In the genomic region with DNA sequence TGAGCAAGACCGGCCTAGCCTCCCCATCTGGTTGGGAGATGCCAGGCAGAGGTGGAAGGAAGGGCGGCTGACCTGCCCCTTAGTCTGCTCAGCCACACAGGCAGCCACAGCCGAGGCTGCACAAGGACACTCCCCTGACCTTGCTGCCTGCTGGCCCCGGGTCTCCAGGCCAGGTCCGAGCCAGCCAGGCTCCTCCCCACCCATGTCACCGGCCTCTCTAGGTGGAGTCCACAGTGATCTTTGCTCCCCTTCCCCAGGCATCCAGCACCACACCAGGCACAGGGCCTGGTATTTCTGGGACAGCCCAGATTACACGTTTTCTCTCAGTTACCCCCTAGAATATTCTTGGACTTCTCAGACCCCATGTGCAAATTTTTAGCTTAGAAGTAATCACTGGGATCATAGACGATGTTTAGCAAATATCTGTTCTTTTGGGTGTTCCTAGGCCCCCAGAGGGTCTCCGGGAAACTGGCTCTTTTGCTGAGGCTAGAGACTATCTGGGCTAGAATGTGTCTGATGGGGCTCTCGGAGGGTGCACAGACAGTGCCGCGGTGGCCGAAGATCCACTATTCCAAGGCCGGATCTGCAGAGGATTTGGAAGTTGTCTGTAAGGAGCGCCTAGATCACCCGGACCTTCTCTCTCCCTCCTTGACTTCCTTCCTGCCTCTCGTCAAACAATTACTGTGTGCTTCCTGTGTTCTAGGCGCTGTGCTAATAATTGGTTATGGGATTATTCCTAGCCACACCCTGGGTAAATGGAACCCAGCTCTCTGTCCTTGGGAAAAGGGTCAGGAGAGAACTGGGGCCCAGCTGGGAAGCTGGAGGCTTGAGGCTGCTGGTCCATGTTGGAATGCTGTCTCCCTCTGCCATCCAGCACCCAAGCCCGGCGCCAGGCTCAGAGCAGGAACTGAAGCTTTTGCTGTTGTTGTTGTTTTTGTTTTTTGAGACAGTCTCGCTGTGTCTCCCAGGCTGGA, we compare ENCODE assay signal across 12 cellular contexts. TPM values are rescaled to one million over a fixed set of nuclear protein-coding genes. Genes with fewer than 3 reads are reported as not detected.
DNase-seq lines count a peak whose midpoint lies in the region; ATAC-seq and TF ChIP-seq lines count a peak whose summit lies in the region.
"Had no signal": no experiment of that assay in that cellular context is flagged by ENCODE, and none has a peak within 500 bp of the region (broad histone marks: within the 10 kb centered on the region; RNA-seq: fewer than 3 reads in every experiment).

No MANE protein-coding gene starts in this region.

- peak overlapping the region; percentile 60 for H3K27ac Mint-ChIP-seq in activated CD4-positive, alpha-beta T cell treated with anti-CD3 and anti-CD28 coated beads, Interleukin-2, amount 10 ng/mL, durations not matched to agents 24 days and 14 days
- peak overlapping the region; percentile 73 for H3K27ac Mint-ChIP-seq in activated CD4-positive, alpha-beta memory T cell treated with anti-CD3 and anti-CD28 coated beads for 36 hours

- TF ChIP-seq POLR2A in stomach (IDR thresholded peaks at IDR 0.05): no peak

- peak; percentile 89 for ATAC-seq in left lobe of liver
- ATAC-seq in HG02981 (IDR thresholded peaks at IDR 0.05; ENCODE audit: unreplicated experiment): no peak

- H3K4me3 ChIP-seq in stomach (no peak overlapping the region), WERI-Rb-1 (ENCODE audit: low read depth, low read length) (no peak overlapping the region)
- H3K4me3 ChIP-seq: tibial artery had no signal

- CTCF ChIA-PET in activated CD4-positive, alpha-beta memory T cell treated with anti-CD3 and anti-CD28 coated beads for 36 hours (lab: Charles Lee): interaction anchor here (2.0 kb wide), 1 partner anchor 277 kb away, joined by 7 read pairs; no protein-coding TSS in a partner anchor

- H3K9me3 ChIP-seq in stomach (no peaks in the 10 kb centered on the region), WERI-Rb-1 (ENCODE audit: severe bottlenecking) (peaks cover 8% of the 10 kb centered on the region)
- H3K9me3 ChIP-seq: tibial artery had no signal

- H3K9me3 Mint-ChIP-seq in activated CD4-positive, alpha-beta T cell treated with anti-CD3 and anti-CD28 coated beads, Interleukin-2, amount 10 ng/mL, durations not matched to agents 24 days and 14 days: no peaks in the 10 kb centered on the region
- no peaks in the 10 kb centered on the region for H3K9me3 Mint-ChIP-seq in activated CD4-positive, alpha-beta memory T cell treated with anti-CD3 and anti-CD28 coated beads for 36 hours

- POLR2A ChIA-PET in activated CD4-positive, alpha-beta memory T cell treated with anti-CD3 and anti-CD28 coated beads for 36 hours (lab: Charles Lee): no interaction called here

- no peaks in the 10 kb centered on the region for H3K27me3 ChIP-seq in stomach
- H3K27me3 ChIP-seq in WERI-Rb-1 (ENCODE audit: insufficient read depth, low read depth, severe bottlenecking): no peaks in the 10 kb centered on the region
- H3K27me3 ChIP-seq: tibial artery had no signal

- TF ChIP-seq EP300 in stomach (IDR thresholded peaks at IDR 0.05): no peak

- TF ChIP-seq CTCF in stomach (IDR thresholded peaks at IDR 0.05) (no peak), WERI-Rb-1 (IDR thresholded peaks at IDR 0.05; ENCODE audit: low read depth, low read length) (no peak)

- H3K27ac ChIP-seq in stomach (peak overlapping the region; percentile 61 to 84 (median 69)), WERI-Rb-1 (no peak overlapping the region)
- H3K27ac ChIP-seq: tibial artery, VCaP had no signal

- H3K27me3 Mint-ChIP-seq in activated CD4-positive, alpha-beta T cell treated with anti-CD3 and anti-CD28 coated beads, Interleukin-2, amount 10 ng/mL, durations not matched to agents 24 days and 14 days: no peaks in the 10 kb centered on the region
- no peaks in the 10 kb centered on the region for H3K27me3 Mint-ChIP-seq in activated CD4-positive, alpha-beta memory T cell treated with anti-CD3 and anti-CD28 coated beads for 36 hours

- no peak overlapping the region for H3K4me3 Mint-ChIP-seq in activated CD4-positive, alpha-beta T cell treated with anti-CD3 and anti-CD28 coated beads, Interleukin-2, amount 10 ng/mL, durations not matched to agents 24 days and 14 days
- H3K4me3 Mint-ChIP-seq in activated CD4-positive, alpha-beta memory T cell treated with anti-CD3 and anti-CD28 coated beads for 36 hours: no peak overlapping the region

- DNase-seq in activated CD4-positive, alpha-beta T cell treated with anti-CD3 and anti-CD28 coated beads, Interleukin-2, amount 10 ng/mL, durations not matched to agents 24 days and 14 days: no peak
- no peak for DNase-seq in activated CD4-positive, alpha-beta T cell treated with anti-CD3 and anti-CD28 coated beads, Interleukin-2, amount 50 U/mL, for 1 hour
- no peak for DNase-seq in activated CD4-positive, alpha-beta memory T cell treated with anti-CD3 and anti-CD28 coated beads for 36 hours
- DNase-seq in left lobe of liver (ENCODE audit: low spot score) (peak; percentile 91), stomach (peak; percentile 48), SK-N-DZ (ENCODE audit: low spot score) (no peak), WERI-Rb-1 (no peak)
- DNase-seq: KG1, NCI-H510A treated with DMSO at 0.1 percent for 48 hours had no signal

- peaks cover 41 to 76% (median 64%) of the 10 kb centered on the region in 4 donors for H3K4me1 ChIP-seq in stomach

- H3K36me3 ChIP-seq in stomach (peaks cover 0 to 21% (median 7%) of the 10 kb centered on the region in 4 donors), WERI-Rb-1 (peaks cover 10% of the 10 kb centered on the region)
- H3K36me3 ChIP-seq: tibial artery had no signal

- H3K4me1 Mint-ChIP-seq in activated CD4-positive, alpha-beta T cell treated with anti-CD3 and anti-CD28 coated beads, Interleukin-2, amount 10 ng/mL, durations not matched to agents 24 days and 14 days: peaks cover 27% of the 10 kb centered on the region
- H3K4me1 Mint-ChIP-seq in activated CD4-positive, alpha-beta memory T cell treated with anti-CD3 and anti-CD28 coated beads for 36 hours (ENCODE audit: low read depth): peaks cover 38% of the 10 kb centered on the region

- intact Hi-C loops in activated CD4-positive, alpha-beta T cell treated with anti-CD3 and anti-CD28 coated beads, Interleukin-2, amount 10 ng/mL, durations not matched to agents 24 days and 14 days (cut with micrococcal nuclease): loop anchor here (1.0 kb wide), 1 partner anchor 7 kb away; no protein-coding TSS in a partner anchor
- intact Hi-C loops in activated CD4-positive, alpha-beta memory T cell treated with anti-CD3 and anti-CD28 coated beads for 36 hours (cut with micrococcal nuclease): loop anchor here (2.0 kb wide), 1 partner anchor 18 kb away; no protein-coding TSS in a partner anchor
- intact Hi-C loops in stomach (cut with DNase I; ENCODE audit: low total_unique reads): no loop called here

- 56 to 78% (median 67%) methylated on average over 19 to 21 of the region's 21 CpGs for WGBS in stomach, 5 donors

- peaks cover 29% of the 10 kb centered on the region for H3K36me3 Mint-ChIP-seq in activated CD4-positive, alpha-beta T cell treated with anti-CD3 and anti-CD28 coated beads, Interleukin-2, amount 10 ng/mL, durations not matched to agents 24 days and 14 days (ENCODE audit: low read depth)
- H3K36me3 Mint-ChIP-seq in activated CD4-positive, alpha-beta memory T cell treated with anti-CD3 and anti-CD28 coated beads for 36 hours: peaks cover 18% of the 10 kb centered on the region

RNA-seq across cellular contexts. Expression of a gene that starts 46.9 kb away (rescaled TPM):
- total RNA-seq in activated CD4-positive, alpha-beta T cell treated with anti-CD3 and anti-CD28 coated beads, Interleukin-2, amount 10 ng/mL, durations not matched to agents 24 days and 14 days: 267 and 273 TPM in 2 replicates
- 100 to 1,000 TPM; 138 to 142 TPM for total RNA-seq in activated CD4-positive, alpha-beta memory T cell treated with anti-CD3 and anti-CD28 coated beads for 36 hours
- total RNA-seq in left lobe of liver: 16.2 TPM
- 100 to 1,000 TPM in 3 of 5 donors, 10 to 100 TPM in 2; 33.0 to 148 (median 113) TPM for total RNA-seq in stomach
- polyA plus RNA-seq in stomach: 10 to 100 TPM; 32.2 to 51.8 (median 36.2) TPM
- 478 and 500 TPM in 2 replicates for polyA plus RNA-seq in SK-N-DZ (2014; cell fraction: cytosol; rRNA removed)
- polyA plus RNA-seq in SK-N-DZ (2014; cell fraction: nucleus; rRNA removed): 342 and 350 TPM in 2 replicates

Comparison
In these comparisons a context has a peak if more than half of its experiments do, and no peak if none do; other contexts are left out.
1. DNase-seq: peak in left lobe of liver (single experiment) and stomach (single experiment); none in activated CD4-positive, alpha-beta T cell treated with anti-CD3 and anti-CD28 coated beads, Interleukin-2, amount 10 ng/mL, durations not matched to agents 24 days and 14 days (single experiment), activated CD4-positive, alpha-beta T cell treated with anti-CD3 and anti-CD28 coated beads, Interleukin-2, amount 50 U/mL, for 1 hour (single experiment), activated CD4-positive, alpha-beta memory T cell treated with anti-CD3 and anti-CD28 coated beads for 36 hours (single experiment), SK-N-DZ (single experiment) and WERI-Rb-1 (single experiment).